17 cellular contexts compared by ENCODE assay signal in genomic region chr3:84825817-84826216, GRCh38.
DNase-seq lines count a peak whose midpoint lies in the region; ATAC-seq, FAIRE-seq and TF ChIP-seq lines count a peak whose summit lies in the region.
"Had no signal": no experiment of that assay in that cellular context is flagged by ENCODE, and none has a peak within 500 bp of the region (broad histone marks: within the 10 kb centered on the region; RNA-seq: fewer than 3 reads in every experiment).

No MANE protein-coding gene starts in this region.

- H3K27me3 ChIP-seq in PC-3 (ENCODE audit: low read length) (no peaks in the 10 kb centered on the region), mesendoderm (ENCODE audit: insufficient read depth, low read length, poor library complexity) (no peaks in the 10 kb centered on the region)

- no peaks in the 10 kb centered on the region for H3K9me3 ChIP-seq in PC-3 (ENCODE audit: low read length)

- H2AFZ ChIP-seq in PC-3 (ENCODE audit: low read length), result no peak overlapping the region

- DNase-seq in D721Med (ENCODE audit: insufficient read length, low spot score) (no peak), PC-3 (peak; percentile 23), mesendoderm (peak; percentile 18), Ammon's horn (ENCODE audit: low spot score) (no peak)
- DNase-seq in stimulated activated naive CD8-positive, alpha-beta T cell treated with anti-CD3 and anti-CD28 coated beads, Interleukin-15, amount 100 ng/mL, for 72 hours, result no peak
- DNase-seq: ACHN; AML-193; CD4-positive, alpha-beta T cell; DMS79; NCI-H1436 treated with DMSO at 0.1 percent for 48 hours; NCI-H2029 treated with DMSO at 0.1 percent for 48 hours; NCI-H510A treated with DMSO at 0.1 percent for 48 hours; RPMI8226 had no signal

- no peaks in the 10 kb centered on the region for H3K9me2 ChIP-seq in PC-3 (replicated peaks; ENCODE audit: low read length)

- H3K9me3 Mint-ChIP-seq in stimulated activated naive CD8-positive, alpha-beta T cell treated with anti-CD3 and anti-CD28 coated beads, Interleukin-15, amount 100 ng/mL, for 72 hours, result no peaks in the 10 kb centered on the region

- FAIRE-seq in D721Med (lab: Jason Lieb, UNC), result no peak
- FAIRE-seq: GM19239, K562 had no signal

- intact Hi-C loops in PC-3 (cut with micrococcal nuclease), result loop anchor here (2.0 to 5.0 kb wide), 2 partner anchors 141 to 279 kb away; no protein-coding TSS in a partner anchor

- H3F3A ChIP-seq in PC-3 (ENCODE audit: low read length, unreplicated experiment), result no peaks in the 10 kb centered on the region

- no peaks in the 10 kb centered on the region for H4K20me1 ChIP-seq in PC-3 (ENCODE audit: low read length)

- no peak overlapping the region for H2BK120ac ChIP-seq in mesendoderm (ENCODE audit: low read depth, low read length)

- H3K4me1 ChIP-seq in PC-3 (ENCODE audit: insufficient read depth, low read length) (peaks cover 13% of the 10 kb centered on the region), mesendoderm (ENCODE audit: control insufficient read depth, low read depth, low read length) (no peaks in the 10 kb centered on the region)

- H3K18ac ChIP-seq in mesendoderm (ENCODE audit: low read length), result no peak overlapping the region

- peak; percentile 63 for TF ChIP-seq CTCF in 22Rv1 (IDR thresholded peaks at IDR 0.05)
- TF ChIP-seq CTCF in D721Med (IDR thresholded peaks at IDR 0.05; ENCODE audit: insufficient read depth, missing control alignments), result peak; percentile 24
- peak; percentile 51 for TF ChIP-seq CTCF in PC-3 (conservative IDR thresholded peaks at IDR 0.05; ENCODE audit: low read depth, low read length)

- no peak overlapping the region for H3K27ac Mint-ChIP-seq in stimulated activated naive CD8-positive, alpha-beta T cell treated with anti-CD3 and anti-CD28 coated beads, Interleukin-15, amount 100 ng/mL, for 72 hours
- H3K27ac Mint-ChIP-seq: CD4-positive, alpha-beta T cell had no signal

- H4K5ac ChIP-seq in mesendoderm (ENCODE audit: low read length), result no peak overlapping the region

- H3K27ac ChIP-seq in 22Rv1 (peak overlapping the region; percentile 62), PC-3 (ENCODE audit: low read length) (no peak overlapping the region), mesendoderm (ENCODE audit: low read depth, low read length) (no peak overlapping the region)

- H3K4ac ChIP-seq in mesendoderm (ENCODE audit: low read depth, low read length), result no peak overlapping the region

- H3K9ac ChIP-seq in PC-3 (ENCODE audit: low read length), result no peak overlapping the region
- H3K9ac ChIP-seq in mesendoderm (ENCODE audit: low read length), result no peak overlapping the region

- H3K79me2 ChIP-seq in PC-3 (ENCODE audit: low read length) (no peaks in the 10 kb centered on the region), mesendoderm (ENCODE audit: control insufficient read depth, insufficient read depth, low read length) (no peaks in the 10 kb centered on the region)

- H2AK5ac ChIP-seq in mesendoderm (ENCODE audit: low read length), result no peak overlapping the region

- no CpG with 5 or more reads among the region's 1 CpG for WGBS in mesendoderm (ENCODE audit: extremely low coverage, insufficient coverage, low lambda C conversion rate)

- no peak overlapping the region for H3K4me2 ChIP-seq in PC-3 (ENCODE audit: low read length)
- no peak overlapping the region for H3K4me2 ChIP-seq in mesendoderm (ENCODE audit: low read length)

- no peaks in the 10 kb centered on the region for H3K79me1 ChIP-seq in mesendoderm (ENCODE audit: low read length)

- H3K36me3 ChIP-seq in PC-3 (ENCODE audit: low read depth, low read length) (no peaks in the 10 kb centered on the region), mesendoderm (ENCODE audit: control insufficient read depth, insufficient read depth, low read length) (no peaks in the 10 kb centered on the region)

- CTCF ChIA-PET in PC-3 (lab: Charles Lee), result interaction anchor here (0.5 to 1.0 kb wide), 4 partner anchors 82 to 1992 kb away, joined by 3 to 4 read pairs (median 3); no protein-coding TSS in a partner anchor

- BruUV-seq in PC-3 (replicated peaks; lab: Mats Ljungman, UMichigan), result no TSS peak

- H3K23ac ChIP-seq in mesendoderm (ENCODE audit: low read length), result no peak overlapping the region

- 0 out of 2 replicates have a peak, but pooled peaks have one; percentile 42 for ATAC-seq in PC-3
- ATAC-seq in stimulated activated naive CD8-positive, alpha-beta T cell treated with anti-CD3 and anti-CD28 coated beads, Interleukin-15, amount 100 ng/mL, for 72 hours, result no peak
- ATAC-seq in GM21737 (IDR thresholded peaks at IDR 0.05; ENCODE audit: unreplicated experiment), result no peak
- ATAC-seq: K562 had no signal

- H3K4me3 ChIP-seq in PC-3 (ENCODE audit: low read length) (no peak overlapping the region), mesendoderm (ENCODE audit: low read length) (no peak overlapping the region)
- H3K4me3 ChIP-seq: K562 had no signal

- H2BK5ac ChIP-seq in mesendoderm (ENCODE audit: low read length), result no peak overlapping the region

- H2BK15ac ChIP-seq in mesendoderm (replicated peaks; ENCODE audit: low read depth), result no peak overlapping the region

- no peaks in the 10 kb centered on the region for H3K4me1 Mint-ChIP-seq in stimulated activated naive CD8-positive, alpha-beta T cell treated with anti-CD3 and anti-CD28 coated beads, Interleukin-15, amount 100 ng/mL, for 72 hours

- no peak overlapping the region for H3K4me3 Mint-ChIP-seq in stimulated activated naive CD8-positive, alpha-beta T cell treated with anti-CD3 and anti-CD28 coated beads, Interleukin-15, amount 100 ng/mL, for 72 hours
- H3K4me3 Mint-ChIP-seq: CD4-positive, alpha-beta T cell had no signal

- POLR2A ChIA-PET in PC-3 (lab: Charles Lee; ENCODE audit: unreplicated experiment), result no interaction called here

- no peak overlapping the region for H4K8ac ChIP-seq in mesendoderm (ENCODE audit: low read depth, low read length)

- no peaks in the 10 kb centered on the region for H3K27me3 Mint-ChIP-seq in stimulated activated naive CD8-positive, alpha-beta T cell treated with anti-CD3 and anti-CD28 coated beads, Interleukin-15, amount 100 ng/mL, for 72 hours
- H3K27me3 Mint-ChIP-seq: CD4-positive, alpha-beta T cell had no signal

- H3K56ac ChIP-seq in mesendoderm (ENCODE audit: low read length), result no peak overlapping the region

Comparison
In these comparisons a context has a peak if more than half of its experiments do, and no peak if none do; other contexts are left out.
1. DNase-seq: peak in PC-3 (single experiment) and mesendoderm (single experiment); none in D721Med (single experiment), stimulated activated naive CD8-positive, alpha-beta T cell treated with anti-CD3 and anti-CD28 coated beads, Interleukin-15, amount 100 ng/mL, for 72 hours (0 of 2) and Ammon's horn (single experiment).
2. Peak in every context shown above with its lines, with median percentiles within 50 percentile points of each other: CTCF ChIP-seq.